ENCODE assay signal across 9 cellular contexts in the genomic region with DNA sequence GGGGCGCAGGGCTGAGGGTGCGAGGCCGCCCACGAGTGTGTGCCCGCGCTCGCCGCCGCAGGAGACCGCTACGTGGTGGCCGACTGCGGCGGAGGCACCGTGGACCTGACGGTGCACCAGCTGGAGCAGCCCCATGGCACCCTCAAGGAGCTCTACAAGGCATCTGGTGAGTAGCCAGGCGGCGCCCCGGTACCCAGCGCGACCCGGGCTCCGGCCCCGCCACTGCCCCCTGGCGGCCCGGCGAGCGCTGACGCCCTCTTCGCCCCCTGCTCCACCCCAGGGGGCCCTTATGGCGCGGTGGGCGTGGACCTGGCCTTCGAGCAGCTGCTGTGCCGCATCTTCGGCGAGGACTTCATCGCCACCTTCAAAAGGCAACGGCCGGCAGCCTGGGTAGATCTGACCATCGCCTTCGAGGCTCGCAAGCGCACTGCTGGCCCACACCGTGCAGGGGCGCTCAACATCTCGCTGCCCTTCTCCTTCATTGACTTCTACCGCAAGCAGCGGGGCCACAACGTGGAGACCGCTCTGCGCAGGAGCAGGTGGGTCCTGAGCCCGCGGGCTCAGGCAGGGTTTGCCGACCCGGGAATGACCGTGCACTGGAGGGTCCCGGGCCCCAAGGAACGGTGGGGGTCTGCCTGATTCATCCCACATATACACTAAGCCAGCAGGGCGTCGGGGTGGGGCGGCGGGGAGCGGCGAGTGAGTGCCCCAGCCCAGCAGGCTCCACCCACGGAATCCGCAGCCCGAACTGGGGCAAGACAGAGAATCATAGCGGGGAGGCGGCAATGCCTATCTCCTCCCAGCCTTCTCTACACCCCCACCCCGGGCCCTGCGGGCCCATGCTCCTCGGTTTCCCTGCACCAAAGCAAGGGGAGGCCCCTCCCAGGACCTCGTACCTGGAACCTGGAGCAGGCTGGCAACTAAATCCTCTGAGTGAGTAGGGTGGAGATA. TPM values are rescaled to one million over a fixed set of nuclear protein-coding genes. Genes with fewer than 3 reads are reported as not detected.
DNase-seq lines count a peak whose midpoint lies in the region; ATAC-seq and TF ChIP-seq lines count a peak whose summit lies in the region.
"Had no signal": no experiment of that assay in that cellular context is flagged by ENCODE, and none has a peak within 500 bp of the region (broad histone marks: within the 10 kb centered on the region; RNA-seq: fewer than 3 reads in every experiment).

No MANE protein-coding gene starts in this region.

- peaks cover 46% of the 10 kb centered on the region for H3K27me3 ChIP-seq in left ventricle myocardium inferior (ENCODE audit: low read depth)
- peaks cover 26% of the 10 kb centered on the region for H3K27me3 ChIP-seq in skeletal muscle satellite cell (ENCODE audit: control insufficient read depth, insufficient read depth, low read length)

- H3K4me3 ChIP-seq in LNCaP clone FGC (ENCODE audit: low read depth, low read length): no peak overlapping the region
- H3K4me3 ChIP-seq in left ventricle myocardium inferior: peak overlapping the region; percentile 47
- H3K4me3 ChIP-seq in skeletal muscle satellite cell (ENCODE audit: low read length): no peak overlapping the region

- no peak overlapping the region for H3K27ac ChIP-seq in left ventricle myocardium inferior (replicated peaks)

- ATAC-seq in GM19395 (IDR thresholded peaks at IDR 0.05; ENCODE audit: unreplicated experiment): no peak

- peak overlapping the region; percentile 35 for H3K4me2 ChIP-seq in skeletal muscle satellite cell (ENCODE audit: low read length)

- TF ChIP-seq CTCF in LNCaP clone FGC (IDR thresholded peaks at IDR 0.05; ENCODE audit: control insufficient read depth, extremely low read depth, insufficient read depth) (peak; percentile 63), left ventricle myocardium inferior (IDR thresholded peaks at IDR 0.05; ENCODE audit: borderline replicate concordance) (peak; percentile 71)

- H3K36me3 ChIP-seq in left ventricle myocardium inferior: peaks cover 55% of the 10 kb centered on the region
- H3K36me3 ChIP-seq in skeletal muscle satellite cell (ENCODE audit: insufficient read depth, low read length): no peaks in the 10 kb centered on the region

- DNase-seq in DMS53 (lab: John Stamatoyannopoulos, UW) (peak; percentile 89), LNCaP clone FGC (ENCODE audit: low read depth) (no peak), activated T-cell treated with anti-CD3 and anti-CD28 coated beads for 48 hours (ENCODE audit: low read depth) (peak; percentile 55), left ventricle myocardium inferior (no peak), cerebellum (ENCODE audit: low spot score) (no peak), ureter (ENCODE audit: low spot score) (no peak)

- no peaks in the 10 kb centered on the region for H3K9me3 ChIP-seq in left ventricle myocardium inferior (replicated peaks)
- H3K9me3 ChIP-seq in skeletal muscle satellite cell (replicated peaks; ENCODE audit: low read length): no peaks in the 10 kb centered on the region

- H3K4me1 ChIP-seq in left ventricle myocardium inferior: peaks cover 63% of the 10 kb centered on the region
- H3K4me1 ChIP-seq in skeletal muscle satellite cell (ENCODE audit: control insufficient read depth, insufficient read depth, low read length): no peaks in the 10 kb centered on the region

- intact Hi-C loops in left ventricle myocardium inferior (cut with micrococcal nuclease): no loop called here

- no peak overlapping the region for H3K9ac ChIP-seq in skeletal muscle satellite cell (ENCODE audit: low read depth, low read length)

RNA-seq across cellular contexts. Expression of gene HSPA12B, which starts 17.5 kb away (rescaled TPM):
- total RNA-seq in left ventricle myocardium inferior: 12.5 TPM
- total RNA-seq in skeletal muscle satellite cell (2012; rRNA removed): 0.22 TPM in 1 of 2 replicates, not detected in the other
- total RNA-seq in cerebellum: 3.3 TPM
- total RNA-seq in ureter: 9.7 TPM
- total RNA-seq: HT1080 had no signal

RNA-seq across cellular contexts. Expression of gene ADISSP, which starts 17.6 kb away (rescaled TPM):
- total RNA-seq in left ventricle myocardium inferior (10.2 TPM), cerebellum (9.7 TPM), ureter (36.6 TPM)
- total RNA-seq in skeletal muscle satellite cell (2012; rRNA removed): 43.9 and 63.1 TPM in 2 replicates

RNA-seq across cellular contexts. Expression of gene SPEF1, which starts 31.3 kb away (rescaled TPM):
- total RNA-seq in left ventricle myocardium inferior: 0.33 TPM
- not detected in 2 replicates for total RNA-seq in skeletal muscle satellite cell (2012; rRNA removed)
- 1.00 TPM for total RNA-seq in cerebellum
- total RNA-seq in ureter: 0.29 TPM
- total RNA-seq: HT1080 had no signal

RNA-seq across cellular contexts. Expression of gene CENPB, which starts 36.6 kb away (rescaled TPM):
- total RNA-seq in left ventricle myocardium inferior (70.7 TPM), cerebellum (29.9 TPM), ureter (84.1 TPM)
- 125 and 146 TPM in 2 replicates for total RNA-seq in skeletal muscle satellite cell (2012; rRNA removed)

RNA-seq across cellular contexts. Expression of gene SIGLEC1, which starts 37.6 kb away (rescaled TPM):
- 6.4 TPM for total RNA-seq in left ventricle myocardium inferior
- not detected in 2 replicates for total RNA-seq in skeletal muscle satellite cell (2012; rRNA removed)
- 0.82 TPM for total RNA-seq in cerebellum
- total RNA-seq in ureter: 9.5 TPM
- total RNA-seq: HT1080 had no signal

Comparison
In these comparisons a context has a peak if more than half of its experiments do, and no peak if none do; other contexts are left out.
1. DNase-seq: peak in DMS53 (single experiment) and activated T-cell treated with anti-CD3 and anti-CD28 coated beads for 48 hours (single experiment); none in LNCaP clone FGC (single experiment), left ventricle myocardium inferior (single experiment), cerebellum (single experiment) and ureter (single experiment).